ENCODE assay signal across 8 cellular contexts in genomic region chr19:1113986-1114483, GRCh38. TPM values are rescaled to one million over a fixed set of nuclear protein-coding genes. Genes with fewer than 3 reads are reported as not detected.
DNase-seq lines count a peak whose midpoint lies in the region.

No MANE protein-coding gene starts in this region.

- H2AK5ac ChIP-seq in mesendoderm (ENCODE audit: low read length), result no peak overlapping the region

- H3K27me3 ChIP-seq in GM23248 (replicated peaks; ENCODE audit: insufficient read depth) (no peaks in the 10 kb centered on the region), subcutaneous abdominal adipose tissue (ENCODE audit: control insufficient read depth in 5 of 5, insufficient read depth in 4 of 5, low read length in 5 of 5) (no peaks in the 10 kb centered on the region), mesendoderm (ENCODE audit: insufficient read depth, low read length, poor library complexity) (no peaks in the 10 kb centered on the region)

- whole genome bisulfite sequencing in GM23248 (ENCODE audit: low coverage in 1 of 2, low lambda C conversion rate in 2 of 2, missing lambda C conversion rate in 2 of 2), 2 experiments, result 86 to 88% methylated on average over 15 to 25 of the region's 25 CpGs
- 95 to 96% methylated on average over 20 to 25 of the region's 25 CpGs for WGBS in mesodermal cell (ENCODE audit: insufficient coverage in 2 of 2), 2 experiments
- WGBS in mesendoderm (ENCODE audit: extremely low coverage, insufficient coverage, low lambda C conversion rate), result no CpG with 5 or more reads among the region's 25 CpGs

- no peak overlapping the region for H3K4ac ChIP-seq in mesendoderm (ENCODE audit: low read depth, low read length)

- peaks cover 20% of the 10 kb centered on the region; the same call in 1 of the 2 replicates for H3K79me2 ChIP-seq in GM23248 (ENCODE audit: insufficient read depth)
- no peaks in the 10 kb centered on the region for H3K79me2 ChIP-seq in mesendoderm (ENCODE audit: control insufficient read depth, insufficient read depth, low read length)

- H3K18ac ChIP-seq in mesendoderm (ENCODE audit: low read length), result no peak overlapping the region

- DNase-seq in GM23248 (no peak), caudate nucleus (lab: John Stamatoyannopoulos, UW) (no peak), NCI-H69 (lab: John Stamatoyannopoulos, UW) (no peak), mesendoderm (no peak), NOMO-1 treated with DMSO at 0.1 percent for 48 hours (lab: John Stamatoyannopoulos, UW; ENCODE audit: unreplicated experiment) (no peak), pons (ENCODE audit: low spot score) (no peak)

- in situ Hi-C loops in GM23248 (cut with MboI), result no loop called here

- H2BK5ac ChIP-seq in mesendoderm (ENCODE audit: low read length), result no peak overlapping the region

- H4K8ac ChIP-seq in mesendoderm (ENCODE audit: low read depth, low read length), result no peak overlapping the region

- H3K4me1 ChIP-seq in GM23248 (ENCODE audit: insufficient read depth) (no peaks in the 10 kb centered on the region), mesodermal cell (ENCODE audit: control insufficient read depth, insufficient read depth, low read length, poor library complexity, severe bottlenecking) (peaks cover 6% of the 10 kb centered on the region), subcutaneous abdominal adipose tissue (ENCODE audit: control insufficient read depth in 5 of 5, insufficient read depth in 5 of 5, low read length in 5 of 5) (peaks cover 2 to 23% (median 19%) of the 10 kb centered on the region in 5 donors), mesendoderm (ENCODE audit: control insufficient read depth, low read depth, low read length) (no peaks in the 10 kb centered on the region)

- peak overlapping the region; percentile 70; the same call in 1 of the 2 replicates for H3K27ac ChIP-seq in GM23248
- H3K27ac ChIP-seq in caudate nucleus (ENCODE audit: low read depth, low read length), result peak overlapping the region; percentile 93
- peak overlapping the region; percentile 86 for H3K27ac ChIP-seq in mesodermal cell (ENCODE audit: low read depth, low read length, severe bottlenecking)
- peak overlapping the region; percentile 70 for H3K27ac ChIP-seq in subcutaneous abdominal adipose tissue (ENCODE audit: low read depth, low read length)
- no peak overlapping the region for H3K27ac ChIP-seq in mesendoderm (ENCODE audit: low read depth, low read length)

- no peak overlapping the region for H3K4me3 ChIP-seq in GM23248
- H3K4me3 ChIP-seq in mesodermal cell (ENCODE audit: extremely low read depth, insufficient read depth, low read length, poor library complexity, severe bottlenecking), result no peak overlapping the region
- peak overlapping the region in 2 of 5 donors; percentile 22 to 45 for H3K4me3 ChIP-seq in subcutaneous abdominal adipose tissue (ENCODE audit: low read depth in 1 of 5, low read length in 5 of 5)
- no peak overlapping the region for H3K4me3 ChIP-seq in mesendoderm (ENCODE audit: low read length)

- H3K23ac ChIP-seq in mesendoderm (ENCODE audit: low read length), result no peak overlapping the region

- H3K36me3 ChIP-seq in GM23248 (ENCODE audit: low read depth) (peaks cover 37% of the 10 kb centered on the region; the same call in 1 of the 2 replicates), mesodermal cell (ENCODE audit: control insufficient read depth, insufficient read depth, low read length) (peaks cover 58% of the 10 kb centered on the region), subcutaneous abdominal adipose tissue (ENCODE audit: control insufficient read depth in 5 of 5, insufficient read depth in 5 of 5, low read length in 5 of 5) (peaks cover 0 to 74% (median 67%) of the 10 kb centered on the region in 5 donors), mesendoderm (ENCODE audit: control insufficient read depth, insufficient read depth, low read length) (peaks cover 3% of the 10 kb centered on the region)

- H2AFZ ChIP-seq in GM23248, result no peak overlapping the region

- no peak overlapping the region for H2BK120ac ChIP-seq in mesendoderm (ENCODE audit: low read depth, low read length)

- no peaks in the 10 kb centered on the region for H3K79me1 ChIP-seq in mesendoderm (ENCODE audit: low read length)

- H3K9ac ChIP-seq in GM23248, result peak overlapping the region; percentile 51; the same call in 1 of the 2 replicates
- H3K9ac ChIP-seq in subcutaneous abdominal adipose tissue (ENCODE audit: low read length in 5 of 5), result peak overlapping the region in 4 of 5 donors; percentile 26 to 60 (median 48)
- no peak overlapping the region for H3K9ac ChIP-seq in mesendoderm (ENCODE audit: low read length)

- H3K56ac ChIP-seq in mesendoderm (ENCODE audit: low read length), result no peak overlapping the region

- H4K20me1 ChIP-seq in GM23248 (ENCODE audit: insufficient read depth), result no peaks in the 10 kb centered on the region

- peaks cover 6% of the 10 kb centered on the region for H3F3A ChIP-seq in GM23248 (ENCODE audit: insufficient read depth)

- no peak overlapping the region for H3K4me2 ChIP-seq in GM23248 (ENCODE audit: unreplicated experiment)
- no peak overlapping the region for H3K4me2 ChIP-seq in mesendoderm (ENCODE audit: low read length)

- H3K9me3 ChIP-seq in GM23248 (ENCODE audit: low read depth), result no peaks in the 10 kb centered on the region
- H3K9me3 ChIP-seq in mesodermal cell (ENCODE audit: control insufficient read depth, low read length), result no peaks in the 10 kb centered on the region
- H3K9me3 ChIP-seq in subcutaneous abdominal adipose tissue (ENCODE audit: control insufficient read depth in 5 of 5, low read length in 5 of 5), result no peaks in the 10 kb centered on the region

- no peak overlapping the region for H2BK15ac ChIP-seq in mesendoderm (replicated peaks; ENCODE audit: low read depth)

- no peak overlapping the region for H4K5ac ChIP-seq in mesendoderm (ENCODE audit: low read length)

- no peaks in the 10 kb centered on the region for H3K9me2 ChIP-seq in GM23248 (ENCODE audit: insufficient read depth)

RNA-seq across cellular contexts. Expression of gene GPX4, which starts 10.2 kb away (rescaled TPM):
- 298 and 323 TPM in 2 replicates for total RNA-seq in GM23248 (2014; rRNA removed; shearing (Covaris generic))
- polyA plus RNA-seq in GM23248 (2016; fragmentation: Nextera tagmentation; extraction: Ambion mirVana), result 601 and 607 TPM in 2 replicates
- polyA plus RNA-seq in mesodermal cell (2013, experiment 1 of 2), result 579 TPM
- polyA plus RNA-seq in mesodermal cell (2013, experiment 2 of 2), result 487 TPM
- polyA plus RNA-seq in mesendoderm (2013, experiment 1 of 2), result 395 TPM
- polyA plus RNA-seq in mesendoderm (2013, experiment 2 of 2), result 398 TPM

RNA-seq across cellular contexts. Expression of gene POLR2E, which starts 18.9 kb away (rescaled TPM):
- 172 and 233 TPM in 2 replicates for total RNA-seq in GM23248 (2014; rRNA removed; shearing (Covaris generic))
- 336 and 347 TPM in 2 replicates for polyA plus RNA-seq in GM23248 (2016; fragmentation: Nextera tagmentation; extraction: Ambion mirVana)
- polyA plus RNA-seq in mesodermal cell (2013, experiment 1 of 2), result 223 TPM
- 199 TPM for polyA plus RNA-seq in mesodermal cell (2013, experiment 2 of 2)
- polyA plus RNA-seq in mesendoderm (2013, experiment 1 of 2), result 206 TPM
- 211 TPM for polyA plus RNA-seq in mesendoderm (2013, experiment 2 of 2)

RNA-seq across cellular contexts. Expression of gene ARHGAP45, which starts 47.1 kb away (rescaled TPM):
- total RNA-seq in GM23248 (2014; rRNA removed; shearing (Covaris generic)), result 1.5 and 6.3 TPM in 2 replicates
- 3.2 and 3.5 TPM in 2 replicates for polyA plus RNA-seq in GM23248 (2016; fragmentation: Nextera tagmentation; extraction: Ambion mirVana)
- polyA plus RNA-seq in mesodermal cell (2013, experiment 1 of 2), result 5.1 TPM
- 3.8 TPM for polyA plus RNA-seq in mesodermal cell (2013, experiment 2 of 2)
- 7.9 TPM for polyA plus RNA-seq in mesendoderm (2013, experiment 1 of 2)
- 8.0 TPM for polyA plus RNA-seq in mesendoderm (2013, experiment 2 of 2)
